1 cellular context compared by ENCODE assay signal in the genomic region with DNA sequence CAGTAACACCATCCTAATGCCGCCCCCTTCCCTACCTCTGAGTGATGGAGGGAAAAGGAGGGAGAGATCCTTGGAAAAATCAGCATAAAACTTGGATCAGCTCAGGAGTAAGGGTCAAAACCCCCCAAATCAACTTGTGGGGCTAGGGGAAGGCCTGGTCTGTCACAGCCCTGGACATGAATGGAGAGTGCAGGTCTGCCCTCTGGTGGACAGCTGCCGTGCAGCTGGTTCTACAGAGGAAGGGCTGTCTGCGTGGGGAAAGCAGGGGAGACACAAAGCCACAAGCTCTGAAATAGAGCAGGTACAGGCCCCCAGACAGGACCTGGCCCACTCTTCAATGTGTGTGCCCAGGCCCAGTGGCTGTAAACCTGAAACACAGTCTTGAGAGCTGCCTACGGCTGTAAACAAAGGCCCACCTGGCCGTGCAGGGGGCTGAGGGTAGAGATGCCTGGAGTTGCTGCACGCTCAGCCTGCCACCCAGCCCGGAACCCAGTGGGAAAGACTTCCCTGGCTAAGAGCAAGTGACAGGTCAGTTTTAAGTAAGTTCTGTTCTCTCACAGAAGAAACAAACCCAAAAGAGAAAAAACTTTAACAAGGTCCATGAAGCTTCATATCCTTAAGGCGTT.
A peak's percentile ranks its signal among the peaks of the same experiment; 100 is the strongest.
TF ChIP-seq lines count a peak whose summit lies in the region.

No MANE protein-coding gene starts in this region.

TF ChIP-seq in HepG2, 621 proteins besides CTCF, POLR2A, EP300 and RAD21 (continued from another document and continues in another):
- TF ChIP-seq, protein P1, sequence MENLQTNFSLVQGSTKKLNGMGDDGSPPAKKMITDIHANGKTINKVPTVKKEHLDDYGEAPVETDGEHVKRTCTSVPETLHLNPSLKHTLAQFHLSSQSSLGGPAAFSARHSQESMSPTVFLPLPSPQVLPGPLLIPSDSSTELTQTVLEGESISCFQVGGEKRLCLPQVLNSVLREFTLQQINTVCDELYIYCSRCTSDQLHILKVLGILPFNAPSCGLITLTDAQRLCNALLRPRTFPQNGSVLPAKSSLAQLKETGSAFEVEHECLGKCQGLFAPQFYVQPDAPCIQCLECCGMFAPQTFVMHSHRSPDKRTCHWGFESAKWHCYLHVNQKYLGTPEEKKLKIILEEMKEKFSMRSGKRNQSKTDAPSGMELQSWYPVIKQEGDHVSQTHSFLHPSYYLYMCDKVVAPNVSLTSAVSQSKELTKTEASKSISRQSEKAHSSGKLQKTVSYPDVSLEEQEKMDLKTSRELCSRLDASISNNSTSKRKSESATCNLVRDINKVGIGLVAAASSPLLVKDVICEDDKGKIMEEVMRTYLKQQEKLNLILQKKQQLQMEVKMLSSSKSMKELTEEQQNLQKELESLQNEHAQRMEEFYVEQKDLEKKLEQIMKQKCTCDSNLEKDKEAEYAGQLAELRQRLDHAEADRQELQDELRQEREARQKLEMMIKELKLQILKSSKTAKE (CRISPR knock-in tag; IDR thresholded peaks at IDR 0.05; ENCODE audit: borderline replicate concordance) = no peak
- TF ChIP-seq KDM3A (CRISPR knock-in tag; IDR thresholded peaks at IDR 0.05; ENCODE audit: low read depth) (no peak), SALL1 (CRISPR knock-in tag; IDR thresholded peaks at IDR 0.05) (no peak), RNF2 (conservative IDR thresholded peaks at IDR 0.05; ENCODE audit: low read depth) (no peak), NCOR1 (IDR thresholded peaks at IDR 0.05; ENCODE audit: borderline replicate concordance, low read length) (no peak), FOXO1 (CRISPR knock-in tag; IDR thresholded peaks at IDR 0.05) (no peak), ZC3H13 (CRISPR knock-in tag; IDR thresholded peaks at IDR 0.05) (0 out of 2 replicates have a peak, but pooled peaks have one; percentile 14), HNF4G (IDR thresholded peaks at IDR 0.05; ENCODE audit: borderline replicate concordance, low read depth, low read length) (no peak), HNF4G (CRISPR knock-in tag; IDR thresholded peaks at IDR 0.05; ENCODE audit: borderline replicate concordance, low read depth) (no peak), CBFB (CRISPR knock-in tag; IDR thresholded peaks at IDR 0.05) (no peak), ZNF773 (CRISPR knock-in tag; IDR thresholded peaks at IDR 0.05; ENCODE audit: borderline replicate concordance) (no peak), TOPORS (CRISPR knock-in tag; IDR thresholded peaks at IDR 0.05) (no peak), FOXK2 (IDR thresholded peaks at IDR 0.05) (no peak), ZNF558 (CRISPR knock-in tag; IDR thresholded peaks at IDR 0.05; ENCODE audit: borderline replicate concordance) (no peak), BCL6 (CRISPR knock-in tag; IDR thresholded peaks at IDR 0.05) (no peak), NFE2 (CRISPR knock-in tag; IDR thresholded peaks at IDR 0.05) (no peak), EZH2 (conservative IDR thresholded peaks at IDR 0.05; ENCODE audit: low read depth, low read length) (no peak), SNAPC2 (CRISPR knock-in tag; IDR thresholded peaks at IDR 0.05) (no peak), NR2C2 (CRISPR knock-in tag; IDR thresholded peaks at IDR 0.05; ENCODE audit: borderline replicate concordance) (no peak), ZNF891 (CRISPR knock-in tag; IDR thresholded peaks at IDR 0.05) (no peak), ZNF782 (CRISPR knock-in tag; IDR thresholded peaks at IDR 0.05; ENCODE audit: borderline replicate concordance) (no peak), SMC3 (IDR thresholded peaks at IDR 0.05; ENCODE audit: low read length) (peak; percentile 78), ZNF121 (CRISPR knock-in tag; IDR thresholded peaks at IDR 0.05) (no peak), SNRNP70 (IDR thresholded peaks at IDR 0.05; ENCODE audit: low read depth, low read length) (no peak), MTF1 (CRISPR knock-in tag; IDR thresholded peaks at IDR 0.05) (no peak), STAG1 (CRISPR knock-in tag; IDR thresholded peaks at IDR 0.05) (peak; percentile 61), ZNF672 (CRISPR knock-in tag; IDR thresholded peaks at IDR 0.05) (no peak), NBN (conservative IDR thresholded peaks at IDR 0.05) (no peak), DMAP1 (CRISPR knock-in tag; IDR thresholded peaks at IDR 0.05) (no peak), SNAI1 (CRISPR knock-in tag; IDR thresholded peaks at IDR 0.05; ENCODE audit: borderline replicate concordance) (no peak), ZNF253 (CRISPR knock-in tag; IDR thresholded peaks at IDR 0.05; ENCODE audit: borderline replicate concordance) (no peak), JARID2 (CRISPR knock-in tag; IDR thresholded peaks at IDR 0.05; ENCODE audit: insufficient replicate concordance) (peak; percentile 70), ELF1 (CRISPR knock-in tag; IDR thresholded peaks at IDR 0.05) (no peak), SOX5 (CRISPR knock-in tag; IDR thresholded peaks at IDR 0.05; ENCODE audit: borderline replicate concordance) (no peak), ZNF124 (CRISPR knock-in tag; IDR thresholded peaks at IDR 0.05) (no peak), RBM22 (optimal IDR thresholded peaks at IDR 0.05; ENCODE audit: low read length) (no peak), RAD51 (IDR thresholded peaks at IDR 0.05; ENCODE audit: borderline replicate concordance) (no peak), ZZZ3 (CRISPR knock-in tag; IDR thresholded peaks at IDR 0.05; ENCODE audit: borderline replicate concordance) (no peak), ZNF556 (CRISPR knock-in tag; IDR thresholded peaks at IDR 0.05; ENCODE audit: borderline replicate concordance) (no peak), MAFK (conservative IDR thresholded peaks at IDR 0.05 in 1 of 2, IDR thresholded peaks at IDR 0.05 in 1 of 2; ENCODE audit: low read length in 2 of 2) (no peak)
- TF ChIP-seq, protein P2, sequence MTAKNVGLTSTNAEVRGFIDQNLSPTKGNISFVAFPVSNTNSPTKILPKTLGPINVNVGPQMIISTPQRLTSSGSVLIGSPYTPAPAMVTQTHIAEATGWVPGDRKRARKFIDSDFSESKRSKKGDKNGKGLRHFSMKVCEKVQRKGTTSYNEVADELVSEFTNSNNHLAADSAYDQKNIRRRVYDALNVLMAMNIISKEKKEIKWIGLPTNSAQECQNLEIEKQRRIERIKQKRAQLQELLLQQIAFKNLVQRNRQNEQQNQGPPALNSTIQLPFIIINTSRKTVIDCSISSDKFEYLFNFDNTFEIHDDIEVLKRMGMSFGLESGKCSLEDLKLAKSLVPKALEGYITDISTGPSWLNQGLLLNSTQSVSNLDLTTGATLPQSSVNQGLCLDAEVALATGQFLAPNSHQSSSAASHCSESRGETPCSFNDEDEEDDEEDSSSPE (CRISPR knock-in tag; IDR thresholded peaks at IDR 0.05) = no peak
- TF ChIP-seq, protein P3, sequence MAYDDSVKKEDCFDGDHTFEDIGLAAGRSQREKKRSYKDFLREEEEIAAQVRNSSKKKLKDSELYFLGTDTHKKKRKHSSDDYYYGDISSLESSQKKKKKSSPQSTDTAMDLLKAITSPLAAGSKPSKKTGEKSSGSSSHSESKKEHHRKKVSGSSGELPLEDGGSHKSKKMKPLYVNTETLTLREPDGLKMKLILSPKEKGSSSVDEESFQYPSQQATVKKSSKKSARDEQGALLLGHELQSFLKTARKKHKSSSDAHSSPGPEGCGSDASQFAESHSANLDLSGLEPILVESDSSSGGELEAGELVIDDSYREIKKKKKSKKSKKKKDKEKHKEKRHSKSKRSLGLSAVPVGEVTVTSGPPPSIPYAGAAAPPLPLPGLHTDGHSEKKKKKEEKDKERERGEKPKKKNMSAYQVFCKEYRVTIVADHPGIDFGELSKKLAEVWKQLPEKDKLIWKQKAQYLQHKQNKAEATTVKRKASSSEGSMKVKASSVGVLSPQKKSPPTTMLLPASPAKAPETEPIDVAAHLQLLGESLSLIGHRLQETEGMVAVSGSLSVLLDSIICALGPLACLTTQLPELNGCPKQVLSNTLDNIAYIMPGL (CRISPR knock-in tag; IDR thresholded peaks at IDR 0.05; ENCODE audit: borderline replicate concordance in 1 of 2, low read depth in 1 of 2) = 0 out of 4 replicates have a peak, but pooled peaks of 1 of the 2 experiments have one; percentile 26
- TF ChIP-seq, protein P4, sequence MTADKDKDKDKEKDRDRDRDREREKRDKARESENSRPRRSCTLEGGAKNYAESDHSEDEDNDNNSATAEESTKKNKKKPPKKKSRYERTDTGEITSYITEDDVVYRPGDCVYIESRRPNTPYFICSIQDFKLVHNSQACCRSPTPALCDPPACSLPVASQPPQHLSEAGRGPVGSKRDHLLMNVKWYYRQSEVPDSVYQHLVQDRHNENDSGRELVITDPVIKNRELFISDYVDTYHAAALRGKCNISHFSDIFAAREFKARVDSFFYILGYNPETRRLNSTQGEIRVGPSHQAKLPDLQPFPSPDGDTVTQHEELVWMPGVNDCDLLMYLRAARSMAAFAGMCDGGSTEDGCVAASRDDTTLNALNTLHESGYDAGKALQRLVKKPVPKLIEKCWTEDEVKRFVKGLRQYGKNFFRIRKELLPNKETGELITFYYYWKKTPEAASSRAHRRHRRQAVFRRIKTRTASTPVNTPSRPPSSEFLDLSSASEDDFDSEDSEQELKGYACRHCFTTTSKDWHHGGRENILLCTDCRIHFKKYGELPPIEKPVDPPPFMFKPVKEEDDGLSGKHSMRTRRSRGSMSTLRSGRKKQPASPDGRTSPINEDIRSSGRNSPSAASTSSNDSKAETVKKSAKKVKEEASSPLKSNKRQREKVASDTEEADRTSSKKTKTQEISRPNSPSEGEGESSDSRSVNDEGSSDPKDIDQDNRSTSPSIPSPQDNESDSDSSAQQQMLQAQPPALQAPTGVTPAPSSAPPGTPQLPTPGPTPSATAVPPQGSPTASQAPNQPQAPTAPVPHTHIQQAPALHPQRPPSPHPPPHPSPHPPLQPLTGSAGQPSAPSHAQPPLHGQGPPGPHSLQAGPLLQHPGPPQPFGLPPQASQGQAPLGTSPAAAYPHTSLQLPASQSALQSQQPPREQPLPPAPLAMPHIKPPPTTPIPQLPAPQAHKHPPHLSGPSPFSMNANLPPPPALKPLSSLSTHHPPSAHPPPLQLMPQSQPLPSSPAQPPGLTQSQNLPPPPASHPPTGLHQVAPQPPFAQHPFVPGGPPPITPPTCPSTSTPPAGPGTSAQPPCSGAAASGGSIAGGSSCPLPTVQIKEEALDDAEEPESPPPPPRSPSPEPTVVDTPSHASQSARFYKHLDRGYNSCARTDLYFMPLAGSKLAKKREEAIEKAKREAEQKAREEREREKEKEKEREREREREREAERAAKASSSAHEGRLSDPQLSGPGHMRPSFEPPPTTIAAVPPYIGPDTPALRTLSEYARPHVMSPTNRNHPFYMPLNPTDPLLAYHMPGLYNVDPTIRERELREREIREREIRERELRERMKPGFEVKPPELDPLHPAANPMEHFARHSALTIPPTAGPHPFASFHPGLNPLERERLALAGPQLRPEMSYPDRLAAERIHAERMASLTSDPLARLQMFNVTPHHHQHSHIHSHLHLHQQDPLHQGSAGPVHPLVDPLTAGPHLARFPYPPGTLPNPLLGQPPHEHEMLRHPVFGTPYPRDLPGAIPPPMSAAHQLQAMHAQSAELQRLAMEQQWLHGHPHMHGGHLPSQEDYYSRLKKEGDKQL (CRISPR knock-in tag; IDR thresholded peaks at IDR 0.05; ENCODE audit: low read depth) = no peak
- TF ChIP-seq, protein P5, sequence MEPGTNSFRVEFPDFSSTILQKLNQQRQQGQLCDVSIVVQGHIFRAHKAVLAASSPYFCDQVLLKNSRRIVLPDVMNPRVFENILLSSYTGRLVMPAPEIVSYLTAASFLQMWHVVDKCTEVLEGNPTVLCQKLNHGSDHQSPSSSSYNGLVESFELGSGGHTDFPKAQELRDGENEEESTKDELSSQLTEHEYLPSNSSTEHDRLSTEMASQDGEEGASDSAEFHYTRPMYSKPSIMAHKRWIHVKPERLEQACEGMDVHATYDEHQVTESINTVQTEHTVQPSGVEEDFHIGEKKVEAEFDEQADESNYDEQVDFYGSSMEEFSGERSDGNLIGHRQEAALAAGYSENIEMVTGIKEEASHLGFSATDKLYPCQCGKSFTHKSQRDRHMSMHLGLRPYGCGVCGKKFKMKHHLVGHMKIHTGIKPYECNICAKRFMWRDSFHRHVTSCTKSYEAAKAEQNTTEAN (CRISPR knock-in tag; conservative IDR thresholded peaks at IDR 0.05) = no peak
- TF ChIP-seq, protein P6, sequence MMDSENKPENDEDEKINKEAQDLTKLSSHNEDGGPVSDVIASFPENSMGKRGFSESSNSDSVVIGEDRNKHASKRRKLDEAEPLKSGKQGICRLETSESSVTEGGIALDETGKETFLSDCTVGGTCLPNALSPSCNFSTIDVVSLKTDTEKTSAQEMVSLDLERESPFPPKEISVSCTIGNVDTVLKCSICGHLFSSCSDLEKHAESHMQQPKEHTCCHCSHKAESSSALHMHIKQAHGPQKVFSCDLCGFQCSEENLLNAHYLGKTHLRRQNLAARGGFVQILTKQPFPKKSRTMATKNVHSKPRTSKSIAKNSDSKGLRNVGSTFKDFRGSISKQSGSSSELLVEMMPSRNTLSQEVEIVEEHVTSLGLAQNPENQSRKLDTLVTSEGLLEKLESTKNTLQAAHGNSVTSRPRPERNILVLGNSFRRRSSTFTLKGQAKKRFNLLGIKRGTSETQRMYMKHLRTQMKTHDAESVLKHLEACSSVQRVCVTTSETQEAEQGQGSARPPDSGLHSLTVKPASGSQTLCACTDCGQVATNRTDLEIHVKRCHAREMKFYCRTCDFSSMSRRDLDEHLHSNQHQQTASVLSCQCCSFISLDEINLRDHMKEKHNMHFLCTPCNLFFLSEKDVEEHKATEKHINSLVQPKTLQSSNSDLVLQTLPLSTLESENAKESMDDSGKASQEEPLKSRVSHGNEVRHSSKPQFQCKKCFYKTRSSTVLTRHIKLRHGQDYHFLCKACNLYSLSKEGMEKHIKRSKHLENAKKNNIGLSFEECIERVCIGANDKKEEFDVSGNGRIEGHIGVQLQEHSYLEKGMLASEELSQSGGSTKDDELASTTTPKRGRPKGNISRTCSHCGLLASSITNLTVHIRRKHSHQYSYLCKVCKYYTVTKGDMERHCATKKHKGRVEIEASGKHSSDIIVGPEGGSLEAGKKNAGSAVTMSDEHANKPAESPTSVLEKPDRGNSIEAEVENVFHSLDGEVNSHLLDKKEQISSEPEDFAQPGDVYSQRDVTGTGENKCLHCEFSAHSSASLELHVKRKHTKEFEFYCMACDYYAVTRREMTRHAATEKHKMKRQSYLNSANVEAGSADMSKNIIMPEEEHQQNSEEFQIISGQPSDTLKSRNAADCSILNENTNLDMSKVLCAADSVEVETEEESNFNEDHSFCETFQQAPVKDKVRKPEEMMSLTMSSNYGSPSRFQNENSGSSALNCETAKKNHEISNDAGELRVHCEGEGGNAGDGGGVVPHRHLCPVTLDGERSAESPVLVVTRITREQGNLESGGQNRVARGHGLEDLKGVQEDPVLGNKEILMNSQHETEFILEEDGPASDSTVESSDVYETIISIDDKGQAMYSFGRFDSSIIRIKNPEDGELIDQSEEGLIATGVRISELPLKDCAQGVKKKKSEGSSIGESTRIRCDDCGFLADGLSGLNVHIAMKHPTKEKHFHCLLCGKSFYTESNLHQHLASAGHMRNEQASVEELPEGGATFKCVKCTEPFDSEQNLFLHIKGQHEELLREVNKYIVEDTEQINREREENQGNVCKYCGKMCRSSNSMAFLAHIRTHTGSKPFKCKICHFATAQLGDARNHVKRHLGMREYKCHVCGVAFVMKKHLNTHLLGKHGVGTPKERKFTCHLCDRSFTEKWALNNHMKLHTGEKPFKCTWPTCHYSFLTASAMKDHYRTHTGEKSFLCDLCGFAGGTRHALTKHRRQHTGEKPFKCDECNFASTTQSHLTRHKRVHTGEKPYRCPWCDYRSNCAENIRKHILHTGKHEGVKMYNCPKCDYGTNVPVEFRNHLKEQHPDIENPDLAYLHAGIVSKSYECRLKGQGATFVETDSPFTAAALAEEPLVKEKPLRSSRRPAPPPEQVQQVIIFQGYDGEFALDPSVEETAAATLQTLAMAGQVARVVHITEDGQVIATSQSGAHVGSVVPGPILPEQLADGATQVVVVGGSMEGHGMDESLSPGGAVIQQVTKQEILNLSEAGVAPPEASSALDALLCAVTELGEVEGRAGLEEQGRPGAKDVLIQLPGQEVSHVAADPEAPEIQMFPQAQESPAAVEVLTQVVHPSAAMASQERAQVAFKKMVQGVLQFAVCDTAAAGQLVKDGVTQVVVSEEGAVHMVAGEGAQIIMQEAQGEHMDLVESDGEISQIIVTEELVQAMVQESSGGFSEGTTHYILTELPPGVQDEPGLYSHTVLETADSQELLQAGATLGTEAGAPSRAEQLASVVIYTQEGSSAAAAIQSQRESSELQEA (CRISPR knock-in tag; IDR thresholded peaks at IDR 0.05; ENCODE audit: not compliant biosample characterization) = no peak
